Comparison of ENCODE assay signal across 20 cellular contexts in genomic region chr17:50260501-50260911, GRCh38. TPM values are rescaled to one million over a fixed set of nuclear protein-coding genes. Genes with fewer than 3 reads are reported as not detected.
DNase-seq lines count a peak whose midpoint lies in the region; FAIRE-seq and TF ChIP-seq lines count a peak whose summit lies in the region.
"Had no signal": no experiment of that assay in that cellular context is flagged by ENCODE, and none has a peak within 500 bp of the region (broad histone marks: within the 10 kb centered on the region; RNA-seq: fewer than 3 reads in every experiment).

No MANE protein-coding gene starts in this region.

- no peak for FAIRE-seq in D721Med (lab: Jason Lieb, UNC)
- FAIRE-seq: colon, G401.6 had no signal

- peak; percentile 8 for DNase-seq in D721Med (ENCODE audit: insufficient read length, low spot score)
- DNase-seq in HFFc6, result no peak
- peak; percentile 51 for DNase-seq in islet precursor cell
- DNase-seq in erythroblast (lab: John Stamatoyannopoulos, UW), result no peak
- DNase-seq in stimulated activated naive CD4-positive, alpha-beta T cell treated with Interleukin-2 at 50 U/mL for 16 hours (lab: John Stamatoyannopoulos, UW), result no peak
- DNase-seq in activated gamma-delta T cell (lab: John Stamatoyannopoulos, UW), result no peak
- no peak for DNase-seq in stimulated activated CD4-positive, alpha-beta T cell treated with anti-CD3 and anti-CD28 coated beads, Interleukin-2, amount 100 ng/mL, for 24 hours
- DNase-seq: activated CD4-positive, alpha-beta T cell treated with anti-CD3 and anti-CD28 coated beads for 1 hour; activated T-cell treated with anti-CD3 and anti-CD28 coated beads, Interleukin-2, amount 50 U/mL, for 72 hours; Kasumi-1; left lung; NCI-H1092; NCI-H510A; substantia nigra had no signal

- peak overlapping the region in 15 of 21 experiments; percentile 7 to 92 (median 76) for H3K27ac ChIP-seq in skin epidermis
- H3K27ac ChIP-seq: neutrophil had no signal

- no peaks in the 10 kb centered on the region for H3K9me3 Mint-ChIP-seq in HFFc6
- H3K9me3 Mint-ChIP-seq: activated T-cell treated with anti-CD3 and anti-CD28 coated beads, Interleukin-2, amount 50 U/mL, for 72 hours had no signal

- no peak overlapping the region for H3K4me3 Mint-ChIP-seq in HFFc6
- H3K4me3 Mint-ChIP-seq: activated naive CD8-positive, alpha-beta T cell; activated T-cell treated with anti-CD3 and anti-CD28 coated beads, Interleukin-2, amount 50 U/mL, for 72 hours had no signal

- TF ChIP-seq CTCF in D721Med (IDR thresholded peaks at IDR 0.05; ENCODE audit: insufficient read depth, missing control alignments) (no peak), HFFc6 (IDR thresholded peaks at IDR 0.05) (no peak)

- H3K27ac Mint-ChIP-seq in HFFc6, result 0 out of 2 replicates have a peak overlapping the region, but pooled peaks have one; percentile 4
- H3K27ac Mint-ChIP-seq: activated naive CD8-positive, alpha-beta T cell; activated T-cell treated with anti-CD3 and anti-CD28 coated beads, Interleukin-2, amount 50 U/mL, for 72 hours had no signal

- no peaks in the 10 kb centered on the region for H3K36me3 Mint-ChIP-seq in HFFc6 (ENCODE audit: low read depth)
- H3K36me3 Mint-ChIP-seq: activated naive CD8-positive, alpha-beta T cell had no signal

- no peak overlapping the region for H3K4me3 ChIP-seq in skin epidermis
- H3K4me3 ChIP-seq: left lung had no signal

- H3K27me3 Mint-ChIP-seq in HFFc6 (ENCODE audit: insufficient read depth), result peaks cover 2% of the 10 kb centered on the region; the same call in 1 of the 2 replicates

- H3K4me1 Mint-ChIP-seq in HFFc6 (ENCODE audit: low read depth), result peaks cover 43% of the 10 kb centered on the region

- TF ChIP-seq POLR2A in erythroblast (IDR thresholded peaks at IDR 0.05; ENCODE audit: low read length), result no peak

RNA-seq across cellular contexts. Expression of gene TMEM92, which starts 13.8 kb away (rescaled TPM):
- under 1 TPM in 3 of 6 experiments, not detected in 3; 0.17 to 0.24 (median 0.18) TPM for total RNA-seq in HFFc6 (2021; fragmentation: NEBNext Ultra II Directional; extraction: Animal tissue kit (Norgen Biotek cat#: 25700))
- total RNA-seq: RPMI7951 had no signal

RNA-seq across cellular contexts. Expression of gene COL1A1, which starts 59.1 kb away (rescaled TPM):
- 1,000 to 10,000 TPM; 4,948 to 7,804 (median 5,240) TPM for total RNA-seq in HFFc6 (2021; fragmentation: NEBNext Ultra II Directional; extraction: Animal tissue kit (Norgen Biotek cat#: 25700))

Comparison
In these comparisons a context has a peak if more than half of its experiments do, and no peak if none do; other contexts are left out.
1. DNase-seq: peak in D721Med (single experiment) and islet precursor cell (single experiment); none in HFFc6 (single experiment), erythroblast (0 of 2), stimulated activated naive CD4-positive, alpha-beta T cell treated with Interleukin-2 at 50 U/mL for 16 hours (single experiment), activated gamma-delta T cell (single experiment) and stimulated activated CD4-positive, alpha-beta T cell treated with anti-CD3 and anti-CD28 coated beads, Interleukin-2, amount 100 ng/mL, for 24 hours (0 of 2).